Comparison of ENCODE assay signal across 8 cellular contexts in genomic region chr21:39451332-39452206, GRCh38. TPM values are rescaled to one million over a fixed set of nuclear protein-coding genes. Genes with fewer than 3 reads are reported as not detected.
A peak's percentile ranks its signal among the peaks of the same experiment; 100 is the strongest.
DNase-seq lines count a peak whose midpoint lies in the region; ATAC-seq and TF ChIP-seq lines count a peak whose summit lies in the region.

SH3BGR (plus strand) TSS chr21:39451970; CDS start chr21:39452097, 127 bp downstream.

- H3K27me3 Mint-ChIP-seq in progenitor cell of endocrine pancreas (peaks cover 3% of the 10 kb centered on the region), T-helper 17 cell (peaks cover 40% of the 10 kb centered on the region)

- ATAC-seq in gastrocnemius medialis (peak; percentile 88), T-helper 17 cell (no peak), HG02759 (IDR thresholded peaks at IDR 0.05; ENCODE audit: unreplicated experiment) (no peak)

- no peaks in the 10 kb centered on the region for H3K27me3 ChIP-seq in gastrocnemius medialis

- TF ChIP-seq POLR2A in gastrocnemius medialis (IDR thresholded peaks at IDR 0.05), result peak; percentile 72 to 90

- no peaks in the 10 kb centered on the region for H3K36me3 ChIP-seq in gastrocnemius medialis

- H3K27ac Mint-ChIP-seq in progenitor cell of endocrine pancreas (no peak within 1 kb of the TSS), T-helper 17 cell (no peak within 1 kb of the TSS)

- peaks cover 28 to 43% of the 10 kb centered on the region in 2 donors for H3K4me1 ChIP-seq in gastrocnemius medialis

- H3K4me3 ChIP-seq in LNCaP clone FGC (ENCODE audit: low read depth, low read length), result no peak within 1 kb of the TSS
- H3K4me3 ChIP-seq in gastrocnemius medialis, result peak within 1 kb of the TSS; percentile 57 to 68 (median 64)

- no peak for TF ChIP-seq CTCF in LNCaP clone FGC (IDR thresholded peaks at IDR 0.05; ENCODE audit: control insufficient read depth, extremely low read depth, insufficient read depth)
- no peak for TF ChIP-seq CTCF in gastrocnemius medialis (IDR thresholded peaks at IDR 0.05 in 4 of 5, conservative IDR thresholded peaks at IDR 0.05 in 1 of 5)
- TF ChIP-seq CTCF in progenitor cell of endocrine pancreas (IDR thresholded peaks at IDR 0.05; ENCODE audit: unreplicated experiment), result no peak

- in situ Hi-C loops in gastrocnemius medialis (cut with MboI; ENCODE audit: low sequenced_read_pairs in 4 of 4), result no loop called here

- no peaks in the 10 kb centered on the region for H3K9me3 Mint-ChIP-seq in progenitor cell of endocrine pancreas (ENCODE audit: low read depth)

- H3K36me3 Mint-ChIP-seq in progenitor cell of endocrine pancreas (ENCODE audit: insufficient read depth) (no peaks in the 10 kb centered on the region), T-helper 17 cell (ENCODE audit: low read depth) (no peaks in the 10 kb centered on the region)

- no peak within 1 kb of the TSS for H3K4me3 Mint-ChIP-seq in progenitor cell of endocrine pancreas (ENCODE audit: low read depth)
- H3K4me3 Mint-ChIP-seq in T-helper 17 cell, result no peak within 1 kb of the TSS

- peak within 1 kb of the TSS; percentile 88 to 95 (median 90) for H3K27ac ChIP-seq in gastrocnemius medialis

- H3K4me1 Mint-ChIP-seq in progenitor cell of endocrine pancreas (ENCODE audit: low read depth) (peaks cover 6% of the 10 kb centered on the region), T-helper 17 cell (peaks cover 2% of the 10 kb centered on the region)

- intact Hi-C loops in gastrocnemius medialis (cut with DNase I; ENCODE audit: low total_unique reads), result loop anchor here (5.0 kb wide), 3 partner anchors 139 to 364 kb away; partner anchors contain the start of genes BRWD1 and PSMG1

- H3K9me3 ChIP-seq in gastrocnemius medialis (no peaks in the 10 kb centered on the region), T-helper 17 cell (ENCODE audit: control insufficient read depth, low read length, poor library complexity, severe bottlenecking) (no peaks in the 10 kb centered on the region)

- DNase-seq in LNCaP clone FGC (ENCODE audit: low read depth) (peak; percentile 68), cerebellar cortex (ENCODE audit: low spot score) (peak; percentile 82), iPS-NIHi7 (ENCODE audit: extremely low spot score) (peak; percentile 82), gastrocnemius medialis (peak; percentile 90 to 94), progenitor cell of endocrine pancreas (ENCODE audit: low spot score, unreplicated experiment) (no peak), T-helper 17 cell (no peak), DMS153 (lab: John Stamatoyannopoulos, UW) (no peak)

RNA-seq across cellular contexts. Expression of gene SH3BGR, which starts in this region (rescaled TPM):
- total RNA-seq in gastrocnemius medialis (100 to 1,000 TPM in 3 of 4 donors, 10 to 100 TPM in 1; 92.9 to 182 (median 149) TPM), progenitor cell of endocrine pancreas (2.2 and 2.7 TPM in 2 replicates), T-helper 17 cell (under 1 TPM; 0.57 to 0.86 TPM)

Comparison
In these comparisons a context has a peak if more than half of its experiments do, and no peak if none do; other contexts are left out.
1. RNA of gene SH3BGR (total RNA-seq): 92.9 to 182 TPM in gastrocnemius medialis; 2.2 to 2.7 TPM in progenitor cell of endocrine pancreas and 0.57 to 0.86 TPM in T-helper 17 cell; every median in the first group is over 10 times any median in the second.
2. DNase-seq: peak in LNCaP clone FGC (single experiment), cerebellar cortex (single experiment), iPS-NIHi7 (single experiment) and gastrocnemius medialis (2 of 2); none in progenitor cell of endocrine pancreas (single experiment), T-helper 17 cell (0 of 3) and DMS153 (single experiment).
3. ATAC-seq: peak in gastrocnemius medialis (2 of 2); none in T-helper 17 cell (single experiment) and HG02759 (single experiment).